8 cellular contexts compared by ENCODE assay signal in genomic region chr3:172153335-172153861, GRCh38.
DNase-seq lines count a peak whose midpoint lies in the region; ATAC-seq and TF ChIP-seq lines count a peak whose summit lies in the region.

No MANE protein-coding gene starts in this region.

- H3K36me3 ChIP-seq in left lung (no peaks in the 10 kb centered on the region), OCI-LY7 (ENCODE audit: insufficient read depth, low read length) (no peaks in the 10 kb centered on the region)

- H2AFZ ChIP-seq in OCI-LY7 (ENCODE audit: low read length) = no peak overlapping the region

- POLR2A ChIA-PET in OCI-LY7 (lab: Charles Lee) = interaction anchor here (0.6 to 2.2 kb wide), 5 partner anchors 9 to 51 kb away, joined by 3 to 8 read pairs (median 3); no protein-coding TSS in a partner anchor

- BruUV-seq in OCI-LY7 (replicated peaks; lab: Mats Ljungman, UMichigan) = no TSS peak

- no peaks in the 10 kb centered on the region for H4K20me1 ChIP-seq in OCI-LY7 (ENCODE audit: insufficient read depth, low read length)

- CTCF ChIA-PET in OCI-LY7 (lab: Charles Lee; ENCODE audit: unreplicated experiment) = no interaction called here

- TF ChIP-seq CTCF in left lung (IDR thresholded peaks at IDR 0.05) = no peak
- TF ChIP-seq CTCF in OCI-LY7 (conservative IDR thresholded peaks at IDR 0.05; ENCODE audit: low read length) = no peak

- DNase-seq in GF-D8 (lab: John Stamatoyannopoulos, UW) (peak; percentile 72), UCSD-AML1 (lab: John Stamatoyannopoulos, UW; ENCODE audit: unreplicated experiment) (peak; percentile 75), cerebellar cortex (ENCODE audit: low spot score) (peak; percentile 67), left lung (peak; percentile 93 to 95), DMS153 (lab: John Stamatoyannopoulos, UW) (no peak), OCI-LY7 (ENCODE audit: low spot score) (no peak)
- DNase-seq in stimulated activated CD4-positive, alpha-beta T cell treated with anti-CD3 and anti-CD28 coated beads, Interleukin-15, amount 100 ng/mL, for 48 hours (ENCODE audit: low read depth in 2 of 2) = peak; percentile 20 to 43

- H3K79me2 ChIP-seq in OCI-LY7 (ENCODE audit: insufficient read depth, low read depth, low read length) = no peaks in the 10 kb centered on the region

- ATAC-seq in HG03342 (IDR thresholded peaks at IDR 0.05; ENCODE audit: unreplicated experiment) (peak; percentile 57), left lung (peak; percentile 96)

- H3K4me3 ChIP-seq in left lung (peak overlapping the region in 1 of 2 donors; percentile 4), OCI-LY7 (ENCODE audit: low read depth, low read length, poor library complexity, severe bottlenecking) (no peak overlapping the region)

- H3K4me1 ChIP-seq in left lung (peaks cover 39 to 89% of the 10 kb centered on the region in 2 donors), OCI-LY7 (ENCODE audit: insufficient read depth, low read length, poor library complexity, severe bottlenecking) (peaks cover 24% of the 10 kb centered on the region)

- H3K9me2 ChIP-seq in OCI-LY7 (ENCODE audit: insufficient read depth, low read length) = no peaks in the 10 kb centered on the region

- H3K4me2 ChIP-seq in OCI-LY7 (ENCODE audit: low read length) = no peak overlapping the region

- H3K27me3 ChIP-seq in left lung = no peaks in the 10 kb centered on the region

- intact Hi-C loops in left lung (cut with DNase I) = no loop called here
- intact Hi-C loops in OCI-LY7 (cut with micrococcal nuclease; ENCODE audit: unreplicated experiment) = no loop called here

- H3K9me3 ChIP-seq in left lung (no peaks in the 10 kb centered on the region), OCI-LY7 (ENCODE audit: low read length) (no peaks in the 10 kb centered on the region)

- peak overlapping the region; percentile 86 to 92 for H3K27ac ChIP-seq in left lung
- no peak overlapping the region for H3K27ac ChIP-seq in OCI-LY7 (ENCODE audit: low read depth, low read length, poor library complexity, severe bottlenecking)

Comparison
In these comparisons a context has a peak if more than half of its experiments do, and no peak if none do; other contexts are left out.
1. DNase-seq: peak in GF-D8 (single experiment), UCSD-AML1 (single experiment), cerebellar cortex (single experiment), left lung (2 of 2) and stimulated activated CD4-positive, alpha-beta T cell treated with anti-CD3 and anti-CD28 coated beads, Interleukin-15, amount 100 ng/mL, for 48 hours (2 of 2); none in DMS153 (single experiment) and OCI-LY7 (single experiment).